1 cellular context compared by ENCODE assay signal in genomic region chr2:126793885-126794613, GRCh38.
TF ChIP-seq lines count a peak whose summit lies in the region.

No MANE protein-coding gene starts in this region.

TF ChIP-seq in H1, 55 proteins besides CTCF, POLR2A, EP300 and RAD21:
- TF ChIP-seq BACH1 (IDR thresholded peaks at IDR 0.05; ENCODE audit: low read length) (no peak), MAX (IDR thresholded peaks at IDR 0.05) (no peak), GABPA (IDR thresholded peaks at IDR 0.05; ENCODE audit: borderline replicate concordance, insufficient read depth, low read length) (no peak), SRF (IDR thresholded peaks at IDR 0.05; ENCODE audit: low read depth, low read length) (no peak), JUN (IDR thresholded peaks at IDR 0.05; ENCODE audit: low read depth, low read length) (no peak), TCF12 (IDR thresholded peaks at IDR 0.05; ENCODE audit: low read depth, low read length) (no peak), POU5F1 (IDR thresholded peaks at IDR 0.05; ENCODE audit: low read depth, low read length) (no peak), CHD2 (IDR thresholded peaks at IDR 0.05; ENCODE audit: low read length) (no peak), TAF7 (optimal IDR thresholded peaks at IDR 0.05; ENCODE audit: borderline replicate concordance, low read depth, low read length) (no peak), YY1 (IDR thresholded peaks at IDR 0.05; ENCODE audit: low read depth, low read length) (no peak), E2F6 (IDR thresholded peaks at IDR 0.05) (no peak), TBP (IDR thresholded peaks at IDR 0.05; ENCODE audit: low read depth, low read length) (no peak)
TF ChIP-seq in H1: peak in this region for 0.
